ENCODE assay signal across 9 cellular contexts in genomic region chr1:72186733-72187307, GRCh38.
DNase-seq lines count a peak whose midpoint lies in the region; ATAC-seq, FAIRE-seq and TF ChIP-seq lines count a peak whose summit lies in the region.
"Had no signal": no experiment of that assay in that cellular context is flagged by ENCODE, and none has a peak within 500 bp of the region (broad histone marks: within the 10 kb centered on the region; RNA-seq: fewer than 3 reads in every experiment).

No MANE protein-coding gene starts in this region.

- no peaks in the 10 kb centered on the region for H3K36me3 Mint-ChIP-seq in activated T-cell treated with anti-CD3 and anti-CD28 coated beads, Interleukin-2, amount 50 U/mL, for 4 hours (ENCODE audit: insufficient read depth)

- no peaks in the 10 kb centered on the region for H3K27me3 Mint-ChIP-seq in activated T-cell treated with anti-CD3 and anti-CD28 coated beads, Interleukin-2, amount 50 U/mL, for 4 hours (ENCODE audit: low read depth)

- ATAC-seq in GM21360 (IDR thresholded peaks at IDR 0.05; ENCODE audit: unreplicated experiment) = no peak
- no peak for ATAC-seq in activated T-cell treated with anti-CD3 and anti-CD28 coated beads, Interleukin-2, amount 50 U/mL, for 4 hours

- DNase-seq in SHP77 (lab: John Stamatoyannopoulos, UW) = peak; percentile 0 to 6
- DNase-seq in SHP77 treated with DMSO at 0.1 percent for 48 hours (lab: John Stamatoyannopoulos, UW) = no peak
- DNase-seq in RCC 7860 (ENCODE audit: low spot score) = peak; percentile 31
- DNase-seq in fibroblast of the conjunctiva (ENCODE audit: low read depth) = peak; percentile 20
- no peak for DNase-seq in thyroid gland
- DNase-seq in activated T-cell treated with anti-CD3 and anti-CD28 coated beads, Interleukin-2, amount 50 U/mL, for 4 hours = no peak
- no peak for DNase-seq in NCI-H510A (lab: John Stamatoyannopoulos, UW)
- DNase-seq: activated CD4-positive, alpha-beta T cell treated with anti-CD3 and anti-CD28 coated beads, Interleukin-2, amount 50 U/mL, for 1 hour had no signal

- FAIRE-seq in RCC 7860 (lab: Jason Lieb, UNC) = peak; percentile 49

- intact Hi-C loops in thyroid gland (cut with DNase I) = no loop called here

- H3K36me3 ChIP-seq in thyroid gland = no peaks in the 10 kb centered on the region

- H3K9me3 Mint-ChIP-seq in activated T-cell treated with anti-CD3 and anti-CD28 coated beads, Interleukin-2, amount 50 U/mL, for 4 hours = peaks cover under 1% of the 10 kb centered on the region

- H3K4me3 Mint-ChIP-seq in activated T-cell treated with anti-CD3 and anti-CD28 coated beads, Interleukin-2, amount 50 U/mL, for 4 hours = no peak overlapping the region

- H3K4me1 Mint-ChIP-seq in activated T-cell treated with anti-CD3 and anti-CD28 coated beads, Interleukin-2, amount 50 U/mL, for 4 hours (ENCODE audit: low read depth) = no peaks in the 10 kb centered on the region

- H3K4me3 ChIP-seq in thyroid gland (replicated peaks in 1 of 3) = no peak overlapping the region

- TF ChIP-seq POLR2A in thyroid gland (IDR thresholded peaks at IDR 0.05) = no peak

- no peaks in the 10 kb centered on the region for H3K27me3 ChIP-seq in thyroid gland

- H3K27ac ChIP-seq in thyroid gland = no peak overlapping the region

- no peaks in the 10 kb centered on the region for H3K9me3 ChIP-seq in thyroid gland

- peak in 4 of 6 experiments; percentile 19 to 41 (median 20) for TF ChIP-seq CTCF in thyroid gland (IDR thresholded peaks at IDR 0.05)

- H3K4me1 ChIP-seq in thyroid gland = peaks cover 0 to 3% of the 10 kb centered on the region in 2 donors

- 88 to 96% methylated on average over 1 of the region's 1 CpG for WGBS in thyroid gland, 2 donors

Comparison
In these comparisons a context has a peak if more than half of its experiments do, and no peak if none do; other contexts are left out.
1. DNase-seq: peak in SHP77 (2 of 2), RCC 7860 (single experiment) and fibroblast of the conjunctiva (single experiment); none in SHP77 treated with DMSO at 0.1 percent for 48 hours (single experiment), thyroid gland (0 of 2), activated T-cell treated with anti-CD3 and anti-CD28 coated beads, Interleukin-2, amount 50 U/mL, for 4 hours (single experiment) and NCI-H510A (single experiment).